In genomic region chr2:120765031-120765910, GRCh38 we compare ENCODE assay signal across 9 cellular contexts. TPM values are rescaled to one million over a fixed set of nuclear protein-coding genes. Genes with fewer than 3 reads are reported as not detected.
A peak's percentile ranks its signal among the peaks of the same experiment; 100 is the strongest.
DNase-seq lines count a peak whose midpoint lies in the region; ATAC-seq and TF ChIP-seq lines count a peak whose summit lies in the region.
"Had no signal": no experiment of that assay in that cellular context is flagged by ENCODE, and none has a peak within 500 bp of the region (broad histone marks: within the 10 kb centered on the region; RNA-seq: fewer than 3 reads in every experiment).

No MANE protein-coding gene starts in this region.

- H3K4ac ChIP-seq in mesendoderm (ENCODE audit: low read depth, low read length) = peak overlapping the region; percentile 85

- peaks cover 77% of the 10 kb centered on the region for H3K79me2 ChIP-seq in mesendoderm (ENCODE audit: control insufficient read depth, insufficient read depth, low read length)

- H4K5ac ChIP-seq in mesendoderm (ENCODE audit: low read length) = no peak overlapping the region

- H2BK120ac ChIP-seq in mesendoderm (ENCODE audit: low read depth, low read length) = no peak overlapping the region

- no peak for ATAC-seq in HG03108 (IDR thresholded peaks at IDR 0.05; ENCODE audit: unreplicated experiment)
- ATAC-seq: activated CD8-positive, alpha-beta T cell treated with anti-CD3 and anti-CD28 coated beads for 36 hours; naive thymus-derived CD8-positive, alpha-beta T cell had no signal

- no peak overlapping the region for H4K8ac ChIP-seq in mesendoderm (ENCODE audit: low read depth, low read length)

- intact Hi-C loops in esophagus squamous epithelium (cut with DNase I) = no loop called here
- intact Hi-C loops in thyroid gland (cut with DNase I) = no loop called here

- peak overlapping the region; percentile 43 for H3K18ac ChIP-seq in mesendoderm (ENCODE audit: low read length)

- H3K27me3 ChIP-seq in SJSA1 (replicated peaks) (no peaks in the 10 kb centered on the region), esophagus squamous epithelium (peaks cover 0 to 5% (median 0%) of the 10 kb centered on the region in 4 donors), mesendoderm (ENCODE audit: insufficient read depth, low read length, poor library complexity) (no peaks in the 10 kb centered on the region), thyroid gland (no peaks in the 10 kb centered on the region)

- peak overlapping the region; percentile 80 for H3K56ac ChIP-seq in mesendoderm (ENCODE audit: low read length)

- H3K4me3 ChIP-seq in SJSA1 (no peak overlapping the region), esophagus squamous epithelium (peak overlapping the region in 1 of 4 donors; percentile 25), mesendoderm (ENCODE audit: low read length) (no peak overlapping the region), thyroid gland (replicated peaks in 1 of 3) (no peak overlapping the region)

- H3K4me2 ChIP-seq in mesendoderm (ENCODE audit: low read length) = no peak overlapping the region

- TF ChIP-seq CTCF in esophagus squamous epithelium (IDR thresholded peaks at IDR 0.05) (no peak), thyroid gland (IDR thresholded peaks at IDR 0.05) (no peak)

- 67 to 73% methylated on average over 4 to 12 of the region's 18 CpGs for WGBS in esophagus squamous epithelium, 2 donors
- WGBS in mesendoderm (ENCODE audit: extremely low coverage, insufficient coverage, low lambda C conversion rate) = no CpG with 5 or more reads among the region's 18 CpGs
- WGBS in thyroid gland, 2 donors = 57 to 73% methylated on average over 16 to 18 of the region's 18 CpGs

- H3K4me1 ChIP-seq in SJSA1 (replicated peaks) (peaks cover 70% of the 10 kb centered on the region), esophagus squamous epithelium (peaks cover 4 to 30% (median 16%) of the 10 kb centered on the region in 3 donors), mesendoderm (ENCODE audit: control insufficient read depth, low read depth, low read length) (peaks cover 27% of the 10 kb centered on the region), thyroid gland (no peaks in the 10 kb centered on the region)

- peak overlapping the region; percentile 16 for H3K9ac ChIP-seq in mesendoderm (ENCODE audit: low read length)

- DNase-seq in SJSA1 (ENCODE audit: low read depth in 1 of 2, low spot score in 2 of 2) (no peak), esophagus squamous epithelium (lab: John Stamatoyannopoulos, UW) (no peak), mesendoderm (no peak), thyroid gland (peak in 1 of 2 donors; percentile 13), COLO829 (ENCODE audit: low spot score) (no peak), NCI-H526 (lab: John Stamatoyannopoulos, UW) (no peak)
- DNase-seq: activated CD8-positive, alpha-beta T cell treated with anti-CD3 and anti-CD28 coated beads for 36 hours had no signal

- H3K36me3 ChIP-seq in SJSA1 = peaks cover 5% of the 10 kb centered on the region; the same call in 1 of the 2 replicates
- no peaks in the 10 kb centered on the region for H3K36me3 ChIP-seq in esophagus squamous epithelium
- no peaks in the 10 kb centered on the region for H3K36me3 ChIP-seq in mesendoderm (ENCODE audit: control insufficient read depth, insufficient read depth, low read length)
- H3K36me3 ChIP-seq in thyroid gland = no peaks in the 10 kb centered on the region

- TF ChIP-seq POLR2A in esophagus squamous epithelium (IDR thresholded peaks at IDR 0.05) = no peak
- TF ChIP-seq POLR2A in thyroid gland (IDR thresholded peaks at IDR 0.05) = no peak

- H3K9me3 ChIP-seq in SJSA1 (replicated peaks) (no peaks in the 10 kb centered on the region), esophagus squamous epithelium (no peaks in the 10 kb centered on the region), thyroid gland (no peaks in the 10 kb centered on the region)

- peaks cover 55% of the 10 kb centered on the region for H3K79me1 ChIP-seq in mesendoderm (ENCODE audit: low read length)

- H3K23ac ChIP-seq in mesendoderm (ENCODE audit: low read length) = peak overlapping the region; percentile 90

- peak overlapping the region; percentile 70 for H2AK5ac ChIP-seq in mesendoderm (ENCODE audit: low read length)

- H3K27ac ChIP-seq in SJSA1 = peak overlapping the region; percentile 94
- peak overlapping the region in 3 of 4 donors; percentile 36 to 74 (median 74) for H3K27ac ChIP-seq in esophagus squamous epithelium
- H3K27ac ChIP-seq in mesendoderm (ENCODE audit: low read depth, low read length) = peak overlapping the region; percentile 74
- peak overlapping the region in 2 of 3 donors; percentile 17 to 23 for H3K27ac ChIP-seq in thyroid gland

- no peak overlapping the region for H2BK15ac ChIP-seq in mesendoderm (replicated peaks; ENCODE audit: low read depth)

- peak overlapping the region; percentile 87 for H2BK5ac ChIP-seq in mesendoderm (ENCODE audit: low read length)

RNA-seq across cellular contexts. Expression of gene GLI2, which starts 29.6 kb away (rescaled TPM):
- 8.8 and 20.0 TPM in 2 replicates for total RNA-seq in SJSA1 (2014; rRNA removed; shearing (Covaris generic))
- 1 to 10 TPM; 1.1 to 2.7 (median 1.9) TPM for total RNA-seq in esophagus squamous epithelium
- polyA plus RNA-seq in mesendoderm (2013, experiment 1 of 2) = 23.2 TPM
- polyA plus RNA-seq in mesendoderm (2013, experiment 2 of 2) = 23.4 TPM
- 1 to 10 TPM; 1.1 to 1.4 (median 1.3) TPM for total RNA-seq in thyroid gland
- total RNA-seq: activated CD8-positive, alpha-beta T cell treated with anti-CD3 and anti-CD28 coated beads for 36 hours; naive thymus-derived CD8-positive, alpha-beta T cell had no signal
- polyA plus RNA-seq: naive thymus-derived CD8-positive, alpha-beta T cell had no signal

Comparison
In these comparisons a context has a peak if more than half of its experiments do, and no peak if none do; other contexts are left out.
1. H3K27ac ChIP-seq: peak in every context shown above with its lines; median percentile 94 in SJSA1; 74 in esophagus squamous epithelium; 74 in mesendoderm; 20 in thyroid gland.